Comparison of ENCODE assay signal across 8 cellular contexts in the genomic region with DNA sequence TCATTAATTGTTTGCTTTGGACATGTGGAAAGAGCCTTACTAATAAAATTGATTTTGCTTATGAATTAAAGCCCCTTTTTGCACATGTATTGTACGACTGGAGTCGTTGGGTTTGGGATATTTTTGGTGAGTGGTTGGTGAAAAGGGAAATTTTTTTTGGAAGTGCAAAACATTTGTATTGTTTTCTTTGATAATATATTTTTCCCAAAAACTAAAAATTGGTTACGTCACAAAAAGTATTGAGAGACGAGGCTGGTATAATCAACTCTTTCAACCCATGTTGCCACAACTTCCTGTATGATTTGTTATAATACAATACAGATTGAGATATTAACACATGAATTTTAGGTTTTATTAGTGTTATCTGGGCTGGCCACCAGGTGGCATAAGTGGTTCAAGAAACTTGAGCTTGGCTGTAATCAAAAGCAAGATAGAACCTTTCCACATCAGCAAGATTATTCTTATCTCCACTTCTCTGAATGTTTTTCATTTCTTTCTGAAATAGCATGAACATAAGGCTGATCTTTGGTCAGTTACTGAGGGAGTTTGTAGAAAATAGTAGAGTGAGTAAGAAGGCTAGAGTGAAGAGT. TPM values are rescaled to one million over a fixed set of nuclear protein-coding genes. Genes with fewer than 3 reads are reported as not detected.
DNase-seq lines count a peak whose midpoint lies in the region; ATAC-seq and TF ChIP-seq lines count a peak whose summit lies in the region.

No MANE protein-coding gene starts in this region.

- peaks cover 4 to 58% of the 10 kb centered on the region in 2 donors for H3K36me3 ChIP-seq in gastrocnemius medialis

- no peaks in the 10 kb centered on the region for H3K9me3 ChIP-seq in gastrocnemius medialis

- no peaks in the 10 kb centered on the region for H3K27me3 ChIP-seq in gastrocnemius medialis

- in situ Hi-C loops in SK-MEL-5 (cut with HindIII; ENCODE audit: low pct_unique_long_range_greater_than_20kb, low sequenced_read_pairs) (no loop called here), gastrocnemius medialis (cut with MboI; ENCODE audit: low sequenced_read_pairs in 4 of 4) (loop anchor here in 2 of 4 donors (5.0 to 10.0 kb wide), 2 partner anchors 79 to 153 kb away; a partner anchor contains a TSS)

- TF ChIP-seq CTCF in gastrocnemius medialis (IDR thresholded peaks at IDR 0.05 in 4 of 5, conservative IDR thresholded peaks at IDR 0.05 in 1 of 5) = peak; percentile 62 to 69 (median 67)

- H3K27ac ChIP-seq in gastrocnemius medialis = no peak overlapping the region

- ATAC-seq in gastrocnemius medialis = peak; percentile 58 to 60
- ATAC-seq in HG03097 (IDR thresholded peaks at IDR 0.05; ENCODE audit: low FRiP score, unreplicated experiment) = no peak
- no peak for ATAC-seq in GM21423 (IDR thresholded peaks at IDR 0.05; ENCODE audit: unreplicated experiment)

- H3K4me3 ChIP-seq in gastrocnemius medialis = no peak overlapping the region

- intact Hi-C loops in head of caudate nucleus (cut with DNase I) (no loop called here), gastrocnemius medialis (cut with DNase I; ENCODE audit: low total_unique reads) (loop anchor here (1.0 to 10.0 kb wide), 3 partner anchors 84 to 967 kb away; a partner anchor contains a TSS)

- H3K4me1 ChIP-seq in gastrocnemius medialis = no peaks in the 10 kb centered on the region

- TF ChIP-seq POLR2A in gastrocnemius medialis (IDR thresholded peaks at IDR 0.05) = no peak

- DNase-seq in DMS79 (lab: John Stamatoyannopoulos, UW) (peak; percentile 50), LoVo (ENCODE audit: low spot score) (peak; percentile 42), SK-MEL-5 (ENCODE audit: low read depth, low spot score) (peak; percentile 72), head of caudate nucleus (peak; percentile 24 to 90 (median 70)), gastrocnemius medialis (peak; percentile 25 to 26)
- peak in 3 of 4 experiments; percentile 2 to 40 (median 40) for DNase-seq in activated naive CD4-positive, alpha-beta T cell (lab: John Stamatoyannopoulos, UW)

RNA-seq across cellular contexts. Expression of a gene that starts 8.7 kb away (rescaled TPM):
- total RNA-seq in SK-MEL-5 (2014; rRNA removed; shearing (Covaris generic)) = 61.6 and 63.6 TPM in 2 replicates
- 40.9 and 41.2 TPM in 2 replicates for polyA plus RNA-seq in SK-MEL-5 (2015; cell fraction: cytosol; rRNA removed)
- polyA plus RNA-seq in SK-MEL-5 (2015; cell fraction: nucleus; rRNA removed) = 77.7 and 86.7 TPM in 2 replicates
- 10 to 100 TPM; 27.9 to 41.9 (median 36.1) TPM for total RNA-seq in gastrocnemius medialis

RNA-seq across cellular contexts. Expression of a gene that starts 42.7 kb away (rescaled TPM):
- total RNA-seq in SK-MEL-5 (2014; rRNA removed; shearing (Covaris generic)) = 0.05 TPM in 1 of 2 replicates, not detected in the other
- 0.04 TPM in 1 of 2 replicates, not detected in the other for polyA plus RNA-seq in SK-MEL-5 (2015; cell fraction: cytosol; rRNA removed)
- not detected in 2 replicates for polyA plus RNA-seq in SK-MEL-5 (2015; cell fraction: nucleus; rRNA removed)
- total RNA-seq in gastrocnemius medialis = 1,000 to 10,000 TPM; 1,360 to 5,274 (median 3,359) TPM

Comparison
In these comparisons a context has a peak if more than half of its experiments do, and no peak if none do; other contexts are left out.
1. ATAC-seq: peak in gastrocnemius medialis (2 of 2); none in HG03097 (single experiment) and GM21423 (single experiment).
2. RNA of a gene that starts 42.7 kb away (total RNA-seq): 1,360 to 5,274 TPM in gastrocnemius medialis; 0.05 TPM in SK-MEL-5; every median in the first group is over 1,000 times any median in the second.
3. Peak in every context shown above with its lines, with median percentiles within 50 percentile points of each other: DNase-seq.